In the genomic region with DNA sequence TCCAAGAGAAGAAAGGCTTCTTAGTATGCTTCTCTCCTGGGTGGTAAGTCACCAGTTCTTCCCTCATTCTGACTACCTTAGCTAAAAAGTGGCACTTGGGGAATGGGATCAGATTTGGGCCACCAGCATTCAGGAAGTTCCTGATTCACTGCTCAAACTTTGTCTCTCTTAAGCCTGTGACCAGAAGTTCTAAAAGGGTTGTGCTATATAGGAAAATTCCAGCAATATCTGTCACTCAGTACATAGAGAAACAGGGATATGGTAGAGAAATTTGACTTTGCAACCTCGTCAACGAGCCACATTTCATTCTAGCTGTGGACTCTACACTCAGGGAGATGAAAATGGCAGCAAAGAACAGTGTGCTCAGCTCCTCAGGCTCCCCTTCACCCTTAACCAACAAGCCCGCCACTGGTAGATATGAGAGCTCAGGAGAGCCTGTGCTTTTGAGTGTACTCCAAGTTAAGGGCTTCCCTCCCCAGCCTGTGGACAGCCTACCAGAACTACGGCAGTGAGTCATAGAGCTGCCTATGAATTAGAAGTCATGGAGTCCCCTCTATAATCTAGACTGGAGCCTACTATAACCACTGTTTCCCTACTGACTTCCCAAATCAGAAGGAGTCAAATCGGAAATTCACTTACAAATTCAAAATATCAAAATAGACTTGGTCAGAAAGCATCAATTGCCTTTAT, we compare ENCODE assay signal across 1 cellular context.
TF ChIP-seq lines count a peak whose summit lies in the region.

No MANE protein-coding gene starts in this region.

TF ChIP-seq in HepG2, 621 proteins besides CTCF, POLR2A, EP300 and RAD21 (continued from another document):
- TF ChIP-seq SNRNP70 (IDR thresholded peaks at IDR 0.05; ENCODE audit: low read depth, low read length) (no peak), ZNF292 (CRISPR knock-in tag; IDR thresholded peaks at IDR 0.05; ENCODE audit: borderline replicate concordance, low read depth) (no peak), MYNN (CRISPR knock-in tag; IDR thresholded peaks at IDR 0.05; ENCODE audit: low read depth) (no peak)
- TF ChIP-seq, protein P1, sequence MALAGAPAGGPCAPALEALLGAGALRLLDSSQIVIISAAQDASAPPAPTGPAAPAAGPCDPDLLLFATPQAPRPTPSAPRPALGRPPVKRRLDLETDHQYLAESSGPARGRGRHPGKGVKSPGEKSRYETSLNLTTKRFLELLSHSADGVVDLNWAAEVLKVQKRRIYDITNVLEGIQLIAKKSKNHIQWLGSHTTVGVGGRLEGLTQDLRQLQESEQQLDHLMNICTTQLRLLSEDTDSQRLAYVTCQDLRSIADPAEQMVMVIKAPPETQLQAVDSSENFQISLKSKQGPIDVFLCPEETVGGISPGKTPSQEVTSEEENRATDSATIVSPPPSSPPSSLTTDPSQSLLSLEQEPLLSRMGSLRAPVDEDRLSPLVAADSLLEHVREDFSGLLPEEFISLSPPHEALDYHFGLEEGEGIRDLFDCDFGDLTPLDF (CRISPR knock-in tag; IDR thresholded peaks at IDR 0.05), result no peak
